In the genomic region with DNA sequence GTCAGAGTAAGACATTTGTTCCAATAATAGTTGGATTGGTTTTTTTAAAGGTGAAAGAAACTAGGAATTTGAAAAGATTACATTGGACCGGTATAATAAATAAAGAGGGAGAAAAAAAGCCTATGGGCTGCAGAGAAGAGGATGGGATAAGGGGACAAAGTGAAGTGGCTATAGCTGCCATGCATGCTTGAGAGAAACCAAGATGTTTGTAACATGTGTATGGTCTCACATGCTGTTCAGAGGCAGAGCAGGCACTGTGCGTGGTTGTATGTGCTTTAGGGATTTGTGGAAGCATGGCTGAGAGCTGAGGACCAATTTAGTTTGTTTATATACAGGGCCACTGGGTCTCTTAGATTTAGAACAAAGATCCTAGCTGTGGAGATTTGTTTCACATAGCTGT, we compare ENCODE assay signal across 12 cellular contexts. TPM values are rescaled to one million over a fixed set of nuclear protein-coding genes. Genes with fewer than 3 reads are reported as not detected.
DNase-seq lines count a peak whose midpoint lies in the region; ATAC-seq, FAIRE-seq and TF ChIP-seq lines count a peak whose summit lies in the region.
"Had no signal": no experiment of that assay in that cellular context is flagged by ENCODE, and none has a peak within 500 bp of the region (broad histone marks: within the 10 kb centered on the region; RNA-seq: fewer than 3 reads in every experiment).

No MANE protein-coding gene starts in this region.

- H3K4me3 Mint-ChIP-seq in glutamatergic neuron (ENCODE audit: unreplicated experiment), result no peak overlapping the region

- TF ChIP-seq POLR2A in GM12891 (IDR thresholded peaks at IDR 0.05; ENCODE audit: low read depth, low read length), result no peak

- H3K36me3 Mint-ChIP-seq in glutamatergic neuron (ENCODE audit: unreplicated experiment), result no peaks in the 10 kb centered on the region

- FAIRE-seq in GM12891 (lab: Jason Lieb, UNC), result peak; percentile 70
- FAIRE-seq: HTR-8/SVneo, small intestine had no signal

- H3K4me1 Mint-ChIP-seq in glutamatergic neuron (ENCODE audit: low read depth, unreplicated experiment), result peaks cover 19% of the 10 kb centered on the region

- no peak for TF ChIP-seq CTCF in glutamatergic neuron (IDR thresholded peaks at IDR 0.05; ENCODE audit: partially characterized antibody, unreplicated experiment)
- no peak for TF ChIP-seq CTCF in GM13976 (IDR thresholded peaks at IDR 0.05; ENCODE audit: borderline replicate concordance, control extremely low read depth, extremely low read depth, insufficient read depth, missing control alignments)

- in situ Hi-C loops in GM13976 (cut with MboI; ENCODE audit: low sequenced_read_pairs, unreplicated experiment), result no loop called here

- intact Hi-C loops in sciatic nerve (cut with DNase I), result no loop called here

- DNase-seq in GM12891 (ENCODE audit: insufficient read length, low spot score) (no peak), RPMI7951 (ENCODE audit: low read depth) (peak; percentile 11), glutamatergic neuron (no peak), sciatic nerve (ENCODE audit: low spot score) (no peak), activated gamma-delta T cell treated with Interleukin-2 at 50 U/mL for 16 hours (no peak), GM13976 (ENCODE audit: low spot score) (no peak)
- DNase-seq: activated CD4-positive, alpha-beta T cell treated with anti-CD3 and anti-CD28 coated beads for 4 hours; cerebellar nuclear complex; small intestine had no signal

- peak overlapping the region; percentile 7 for H3K27ac Mint-ChIP-seq in glutamatergic neuron (ENCODE audit: unreplicated experiment)

- ATAC-seq in sciatic nerve, result peak; percentile 36
- ATAC-seq in HG03045 (IDR thresholded peaks at IDR 0.05; ENCODE audit: unreplicated experiment), result no peak
- no peak for ATAC-seq in HG03159 (IDR thresholded peaks at IDR 0.05; ENCODE audit: unreplicated experiment)

- no peaks in the 10 kb centered on the region for H3K9me3 Mint-ChIP-seq in glutamatergic neuron (ENCODE audit: unreplicated experiment)

- no peaks in the 10 kb centered on the region for H3K27me3 Mint-ChIP-seq in glutamatergic neuron (ENCODE audit: unreplicated experiment)

TF ChIP-seq in GM12891, 5 proteins besides CTCF, POLR2A, EP300 and RAD21:
- TF ChIP-seq POU2F2 (IDR thresholded peaks at IDR 0.05; ENCODE audit: low read depth, low read length) (no peak), TAF1 (IDR thresholded peaks at IDR 0.05; ENCODE audit: low read depth, low read length) (no peak), SPI1 (IDR thresholded peaks at IDR 0.05; ENCODE audit: low read depth, low read length) (no peak), PAX5 (IDR thresholded peaks at IDR 0.05; ENCODE audit: insufficient read depth, low read length, severe bottlenecking) (no peak), POLR2AphosphoS5 (IDR thresholded peaks at IDR 0.05; ENCODE audit: low read depth, low read length) (no peak)

RNA-seq across cellular contexts. Expression of gene LNPEP, which starts 32.7 kb away (rescaled TPM):
- polyA plus RNA-seq in GM12891 (2012; ENCODE audit: low read depth, missing spikeins), result 9.2 TPM
- 17.3 and 22.3 TPM in 2 replicates for total RNA-seq in RPMI7951 (2014; rRNA removed; shearing (Covaris generic))
- total RNA-seq in glutamatergic neuron (ENCODE audit: unreplicated experiment) (9.3 TPM), sciatic nerve (43.1 TPM)
